ENCODE assay signal across 2 cellular contexts in the genomic region with DNA sequence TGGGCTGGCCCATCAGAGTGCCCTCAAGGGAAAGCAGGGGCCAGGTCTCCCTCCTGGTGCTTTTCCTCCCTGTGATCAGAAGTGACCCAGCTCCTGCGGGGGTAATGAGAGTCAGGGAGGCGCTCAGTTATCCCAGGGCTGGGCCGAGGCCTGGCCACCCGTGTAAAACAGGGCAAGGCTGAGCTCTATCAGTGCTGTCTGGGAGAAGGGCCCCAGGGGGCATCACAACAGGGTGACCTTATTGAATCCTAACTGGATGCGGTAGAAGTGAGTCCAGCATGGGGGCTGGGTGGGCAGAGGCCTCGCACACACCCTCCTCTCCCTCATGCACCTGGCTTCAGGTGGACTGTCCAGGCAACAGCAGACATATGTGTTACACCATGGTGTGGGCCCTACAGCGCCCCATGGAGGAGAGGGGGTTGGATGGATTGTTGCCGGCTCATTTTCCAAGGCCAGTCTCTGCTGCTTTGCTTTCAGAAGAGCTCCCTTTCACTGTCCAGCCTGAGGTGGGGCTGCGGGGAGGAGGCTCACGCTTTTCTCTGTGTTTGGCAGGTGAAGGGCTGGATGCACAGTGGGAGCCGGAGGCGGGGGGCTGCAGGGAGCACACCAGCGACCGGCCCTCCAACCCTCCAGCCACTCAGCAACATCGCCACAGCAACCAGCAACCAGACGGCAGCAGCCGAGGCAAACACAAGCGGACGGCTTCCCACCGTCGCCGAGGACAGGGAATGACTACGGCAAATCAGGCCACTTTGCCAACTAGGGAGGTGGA.
TF ChIP-seq lines count a peak whose summit lies in the region.

No MANE protein-coding gene starts in this region.

TF ChIP-seq in SK-N-SH, 30 proteins besides CTCF, POLR2A, EP300 and RAD21 (continued from another document):
- TF ChIP-seq CHD2 (IDR thresholded peaks at IDR 0.05; ENCODE audit: low read length, partially characterized antibody) (no peak), GATA2 (CRISPR knock-in tag; IDR thresholded peaks at IDR 0.05) (no peak), POLR2AphosphoS5 (IDR thresholded peaks at IDR 0.05; ENCODE audit: low read depth, low read length) (no peak), RFX5 (IDR thresholded peaks at IDR 0.05; ENCODE audit: low read length) (no peak), TAF1 (IDR thresholded peaks at IDR 0.05; ENCODE audit: borderline replicate concordance, low read depth, low read length) (no peak), ELF1 (IDR thresholded peaks at IDR 0.05) (no peak), RCOR1 (IDR thresholded peaks at IDR 0.05; ENCODE audit: low read length) (no peak), GABPA (IDR thresholded peaks at IDR 0.05; ENCODE audit: low read depth) (no peak), FOXM1 (IDR thresholded peaks at IDR 0.05; ENCODE audit: low read depth) (no peak), EZH2phosphoT487 (IDR thresholded peaks at IDR 0.05; ENCODE audit: borderline replicate concordance, low read depth) (no peak), MXI1 (IDR thresholded peaks at IDR 0.05; ENCODE audit: low read depth, low read length) (no peak), RXRA (IDR thresholded peaks at IDR 0.05; ENCODE audit: borderline replicate concordance, low read depth) (no peak)
- TF ChIP-seq, protein P1, sequence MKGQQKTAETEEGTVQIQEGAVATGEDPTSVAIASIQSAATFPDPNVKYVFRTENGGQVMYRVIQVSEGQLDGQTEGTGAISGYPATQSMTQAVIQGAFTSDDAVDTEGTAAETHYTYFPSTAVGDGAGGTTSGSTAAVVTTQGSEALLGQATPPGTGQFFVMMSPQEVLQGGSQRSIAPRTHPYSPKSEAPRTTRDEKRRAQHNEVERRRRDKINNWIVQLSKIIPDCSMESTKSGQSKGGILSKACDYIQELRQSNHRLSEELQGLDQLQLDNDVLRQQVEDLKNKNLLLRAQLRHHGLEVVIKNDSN (IDR thresholded peaks at IDR 0.05; ENCODE audit: borderline replicate concordance, low read depth): no peak
- TF ChIP-seq, protein P2, sequence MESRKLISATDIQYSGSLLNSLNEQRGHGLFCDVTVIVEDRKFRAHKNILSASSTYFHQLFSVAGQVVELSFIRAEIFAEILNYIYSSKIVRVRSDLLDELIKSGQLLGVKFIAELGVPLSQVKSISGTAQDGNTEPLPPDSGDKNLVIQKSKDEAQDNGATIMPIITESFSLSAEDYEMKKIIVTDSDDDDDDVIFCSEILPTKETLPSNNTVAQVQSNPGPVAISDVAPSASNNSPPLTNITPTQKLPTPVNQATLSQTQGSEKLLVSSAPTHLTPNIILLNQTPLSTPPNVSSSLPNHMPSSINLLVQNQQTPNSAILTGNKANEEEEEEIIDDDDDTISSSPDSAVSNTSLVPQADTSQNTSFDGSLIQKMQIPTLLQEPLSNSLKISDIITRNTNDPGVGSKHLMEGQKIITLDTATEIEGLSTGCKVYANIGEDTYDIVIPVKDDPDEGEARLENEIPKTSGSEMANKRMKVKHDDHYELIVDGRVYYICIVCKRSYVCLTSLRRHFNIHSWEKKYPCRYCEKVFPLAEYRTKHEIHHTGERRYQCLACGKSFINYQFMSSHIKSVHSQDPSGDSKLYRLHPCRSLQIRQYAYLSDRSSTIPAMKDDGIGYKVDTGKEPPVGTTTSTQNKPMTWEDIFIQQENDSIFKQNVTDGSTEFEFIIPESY (IDR thresholded peaks at IDR 0.05; ENCODE audit: borderline replicate concordance, low read depth): no peak

TF ChIP-seq in SK-N-SH treated with all-trans-retinoic acid at 6 μM for 48 hours, 23 proteins besides CTCF, POLR2A, EP300 and RAD21 (continued from another document):
- TF ChIP-seq, protein P3, sequence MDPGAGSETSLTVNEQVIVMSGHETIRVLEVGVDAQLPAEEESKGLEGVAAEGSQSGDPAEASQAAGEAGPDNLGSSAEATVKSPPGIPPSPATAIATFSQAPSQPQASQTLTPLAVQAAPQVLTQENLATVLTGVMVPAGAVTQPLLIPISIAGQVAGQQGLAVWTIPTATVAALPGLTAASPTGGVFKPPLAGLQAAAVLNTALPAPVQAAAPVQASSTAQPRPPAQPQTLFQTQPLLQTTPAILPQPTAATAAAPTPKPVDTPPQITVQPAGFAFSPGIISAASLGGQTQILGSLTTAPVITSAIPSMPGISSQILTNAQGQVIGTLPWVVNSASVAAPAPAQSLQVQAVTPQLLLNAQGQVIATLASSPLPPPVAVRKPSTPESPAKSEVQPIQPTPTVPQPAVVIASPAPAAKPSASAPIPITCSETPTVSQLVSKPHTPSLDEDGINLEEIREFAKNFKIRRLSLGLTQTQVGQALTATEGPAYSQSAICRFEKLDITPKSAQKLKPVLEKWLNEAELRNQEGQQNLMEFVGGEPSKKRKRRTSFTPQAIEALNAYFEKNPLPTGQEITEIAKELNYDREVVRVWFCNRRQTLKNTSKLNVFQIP (CRISPR knock-in tag; IDR thresholded peaks at IDR 0.05; ENCODE audit: borderline replicate concordance, low read depth): no peak
